ENCODE assay signal across 32 cellular contexts in genomic region chr2:207463433-207463832, GRCh38.
DNase-seq lines count a peak whose midpoint lies in the region; ATAC-seq and TF ChIP-seq lines count a peak whose summit lies in the region.
"Had no signal": no experiment of that assay in that cellular context is flagged by ENCODE, and none has a peak within 500 bp of the region (broad histone marks: within the 10 kb centered on the region; RNA-seq: fewer than 3 reads in every experiment).

No MANE protein-coding gene starts in this region.

- H3K27me3 ChIP-seq in MG63: no peaks in the 10 kb centered on the region
- H3K27me3 ChIP-seq in esophagus squamous epithelium: no peaks in the 10 kb centered on the region
- H3K27me3 ChIP-seq: adrenal gland, foreskin keratinocyte, heart right ventricle, neural progenitor cell, right atrium auricular region, tibial artery, vagina had no signal

- H3K4me3 ChIP-seq in MG63 (no peak overlapping the region), esophagus squamous epithelium (no peak overlapping the region), foreskin fibroblast (ENCODE audit: low read depth in 1 of 2, low read length in 2 of 2) (no peak overlapping the region)
- H3K4me3 ChIP-seq: adrenal gland, heart right ventricle, neural progenitor cell, PC-9, right atrium auricular region, tibial artery, vagina had no signal

- peak; percentile 47 for ATAC-seq in activated T-helper 17 cell treated with anti-CD3 and anti-CD28 coated beads, Interleukin-2, amount 50 U/mL, for 72 hours (replicated peaks)
- ATAC-seq: activated CD8-positive, alpha-beta memory T cell treated with anti-CD3 and anti-CD28 coated beads, Interleukin-2, amount 10 ng/mL, durations not matched to agents 7 days and 5 days; effector memory CD8-positive, alpha-beta T cell; foreskin keratinocyte; Right ventricle myocardium inferior had no signal

- no peak overlapping the region for H3K4me3 Mint-ChIP-seq in activated T-helper 17 cell treated with anti-CD3 and anti-CD28 coated beads, Interleukin-2, amount 50 U/mL, for 72 hours
- H3K4me3 Mint-ChIP-seq: activated CD8-positive, alpha-beta memory T cell treated with anti-CD3 and anti-CD28 coated beads, Interleukin-2, amount 10 ng/mL, durations not matched to agents 7 days and 5 days; activated naive CD4-positive, alpha-beta T cell treated with anti-CD3 and anti-CD28 coated beads, Interleukin-2, amount 10 ng/mL, durations not matched to agents 7 days and 5 days; central memory CD8-positive, alpha-beta T cell; effector memory CD8-positive, alpha-beta T cell; neural progenitor cell had no signal

- no peaks in the 10 kb centered on the region for H3K36me3 ChIP-seq in MG63
- H3K36me3 ChIP-seq in esophagus squamous epithelium: no peaks in the 10 kb centered on the region
- H3K36me3 ChIP-seq: adrenal gland, heart right ventricle, neural progenitor cell, right atrium auricular region, tibial artery, vagina had no signal

- H3K27me3 Mint-ChIP-seq in activated T-helper 17 cell treated with anti-CD3 and anti-CD28 coated beads, Interleukin-2, amount 50 U/mL, for 72 hours: no peaks in the 10 kb centered on the region
- H3K27me3 Mint-ChIP-seq: activated CD8-positive, alpha-beta memory T cell treated with anti-CD3 and anti-CD28 coated beads, Interleukin-2, amount 10 ng/mL, durations not matched to agents 7 days and 5 days; activated naive CD4-positive, alpha-beta T cell treated with anti-CD3 and anti-CD28 coated beads, Interleukin-2, amount 10 ng/mL, durations not matched to agents 7 days and 5 days; central memory CD8-positive, alpha-beta T cell; effector memory CD8-positive, alpha-beta T cell had no signal

- H3K4me1 ChIP-seq in esophagus squamous epithelium: no peaks in the 10 kb centered on the region
- H3K4me1 ChIP-seq: adrenal gland, heart right ventricle, neural progenitor cell, right atrium auricular region, tibial artery, vagina had no signal

- H3K27ac Mint-ChIP-seq in activated T-helper 17 cell treated with anti-CD3 and anti-CD28 coated beads, Interleukin-2, amount 50 U/mL, for 72 hours: no peak overlapping the region
- H3K27ac Mint-ChIP-seq: activated CD8-positive, alpha-beta memory T cell treated with anti-CD3 and anti-CD28 coated beads, Interleukin-2, amount 10 ng/mL, durations not matched to agents 7 days and 5 days; activated naive CD4-positive, alpha-beta T cell treated with anti-CD3 and anti-CD28 coated beads, Interleukin-2, amount 10 ng/mL, durations not matched to agents 7 days and 5 days; effector memory CD8-positive, alpha-beta T cell; neural progenitor cell had no signal

- no peak for TF ChIP-seq POLR2A in esophagus squamous epithelium (IDR thresholded peaks at IDR 0.05)

- H3K9me3 Mint-ChIP-seq in activated T-helper 17 cell treated with anti-CD3 and anti-CD28 coated beads, Interleukin-2, amount 50 U/mL, for 72 hours: no peaks in the 10 kb centered on the region
- H3K9me3 Mint-ChIP-seq: central memory CD8-positive, alpha-beta T cell; effector memory CD8-positive, alpha-beta T cell; neural progenitor cell had no signal

- 83 to 89% methylated on average over 4 to 6 of the region's 8 CpGs for WGBS in esophagus squamous epithelium, 2 donors

- intact Hi-C loops in esophagus squamous epithelium (cut with DNase I): loop anchor here (10.0 kb wide), 1 partner anchor 299 kb away; the partner anchor contains the start of gene KLF7

- TF ChIP-seq CTCF in esophagus squamous epithelium (IDR thresholded peaks at IDR 0.05) (no peak), foreskin fibroblast (IDR thresholded peaks at IDR 0.05; ENCODE audit: low read depth, low read length) (no peak)

- H3K36me3 Mint-ChIP-seq in activated T-helper 17 cell treated with anti-CD3 and anti-CD28 coated beads, Interleukin-2, amount 50 U/mL, for 72 hours (ENCODE audit: low read depth): no peaks in the 10 kb centered on the region
- H3K36me3 Mint-ChIP-seq: activated CD8-positive, alpha-beta memory T cell treated with anti-CD3 and anti-CD28 coated beads, Interleukin-2, amount 10 ng/mL, durations not matched to agents 7 days and 5 days; activated naive CD4-positive, alpha-beta T cell treated with anti-CD3 and anti-CD28 coated beads, Interleukin-2, amount 10 ng/mL, durations not matched to agents 7 days and 5 days; neural progenitor cell had no signal

- H3K9me3 ChIP-seq in MG63: no peaks in the 10 kb centered on the region
- no peaks in the 10 kb centered on the region for H3K9me3 ChIP-seq in esophagus squamous epithelium
- H3K9me3 ChIP-seq: adrenal gland, heart right ventricle, right atrium auricular region, SK-N-SH, tibial artery, vagina had no signal

- H3K27ac ChIP-seq in esophagus squamous epithelium: no peak overlapping the region
- H3K27ac ChIP-seq: adrenal gland, foreskin keratinocyte, heart right ventricle, neural progenitor cell, PC-9, right atrium auricular region, tibial artery, vagina had no signal

- peak; percentile 24 for DNase-seq in stimulated activated CD4-positive, alpha-beta T cell treated with anti-CD3 and anti-CD28 coated beads, Interleukin-1b, Interleukin-23, amount 100 ng/mL, for 48 hours
- no peak for DNase-seq in stimulated activated CD4-positive, alpha-beta T cell treated with anti-CD3 and anti-CD28 coated beads, Interleukin-4, amount 100 ng/mL, for 24 hours
- DNase-seq in MG63 (peak; percentile 60), esophagus squamous epithelium (lab: John Stamatoyannopoulos, UW) (no peak), foreskin fibroblast (no peak)
- DNase-seq in stimulated activated CD8-positive, alpha-beta memory T cell treated with anti-CD3 and anti-CD28 coated beads, Interleukin-4, amount 100 ng/mL, for 48 hours: no peak
- DNase-seq: activated CD4-positive, CD25-positive, alpha-beta regulatory T cell treated with anti-CD3 and anti-CD28 coated beads, Interleukin-2, amount 50 U/mL, for 72 hours; activated CD8-positive, alpha-beta memory T cell treated with anti-CD3 and anti-CD28 coated beads, Interleukin-2, amount 10 ng/mL, durations not matched to agents 7 days and 5 days; activated naive CD4-positive, alpha-beta T cell treated with anti-CD3 and anti-CD28 coated beads, Interleukin-2, amount 10 ng/mL, durations not matched to agents 7 days and 5 days; activated T-cell treated with anti-CD3 and anti-CD28 coated beads, Interleukin-2, amount 50 U/mL, for 48 hours; adrenal gland; C1 segment of cervical spinal cord; COR-L47; effector memory CD8-positive, alpha-beta T cell; foreskin keratinocyte; HCEC 1CT; heart right ventricle; kidney; NCI-H1092 treated with DMSO at 0.1 percent for 48 hours; NCI-H187; NCI-H2171; NCI-H524 treated with DMSO at 0.1 percent for 48 hours; PC-9; SK-N-SH; small intestine; tibial artery had no signal

- peaks cover 5% of the 10 kb centered on the region for H3K4me1 Mint-ChIP-seq in activated T-helper 17 cell treated with anti-CD3 and anti-CD28 coated beads, Interleukin-2, amount 50 U/mL, for 72 hours

Comparison
In these comparisons a context has a peak if more than half of its experiments do, and no peak if none do; other contexts are left out.
1. DNase-seq: peak in stimulated activated CD4-positive, alpha-beta T cell treated with anti-CD3 and anti-CD28 coated beads, Interleukin-1b, Interleukin-23, amount 100 ng/mL, for 48 hours (single experiment) and MG63 (single experiment); none in stimulated activated CD4-positive, alpha-beta T cell treated with anti-CD3 and anti-CD28 coated beads, Interleukin-4, amount 100 ng/mL, for 24 hours (single experiment), esophagus squamous epithelium (single experiment), foreskin fibroblast (0 of 2) and stimulated activated CD8-positive, alpha-beta memory T cell treated with anti-CD3 and anti-CD28 coated beads, Interleukin-4, amount 100 ng/mL, for 48 hours (single experiment).